17 cellular contexts compared by ENCODE assay signal in the genomic region with DNA sequence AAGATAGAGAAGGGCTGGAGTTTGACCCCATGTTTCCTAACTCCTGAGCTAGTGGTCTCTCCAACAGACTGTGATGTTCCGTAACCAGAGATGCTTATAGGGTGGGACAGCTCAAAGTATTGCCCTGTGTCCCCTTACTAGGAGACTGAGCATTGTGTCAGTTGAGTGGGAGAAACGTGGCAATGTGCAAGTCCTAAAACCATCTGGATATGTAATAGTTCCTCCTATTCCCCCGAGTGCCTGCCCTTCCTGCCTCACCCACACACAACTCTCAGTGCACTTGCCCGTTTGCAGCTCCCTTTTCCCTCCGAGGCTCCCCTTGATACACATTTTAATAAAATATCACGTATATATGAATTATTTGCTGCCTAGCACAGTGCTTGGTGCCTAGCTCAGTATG. TPM values are rescaled to one million over a fixed set of nuclear protein-coding genes. Genes with fewer than 3 reads are reported as not detected.
DNase-seq lines count a peak whose midpoint lies in the region; ATAC-seq and TF ChIP-seq lines count a peak whose summit lies in the region.
"Had no signal": no experiment of that assay in that cellular context is flagged by ENCODE, and none has a peak within 500 bp of the region (broad histone marks: within the 10 kb centered on the region; RNA-seq: fewer than 3 reads in every experiment).

No MANE protein-coding gene starts in this region.

- no peak for ATAC-seq in stimulated activated naive CD8-positive, alpha-beta T cell treated with anti-CD3 and anti-CD28 coated beads, Interleukin-15, Interleukin-2, amounts not matched to agents 100 U/mL and 50 U/mL, for 24 hours
- ATAC-seq in GM21423 (IDR thresholded peaks at IDR 0.05; ENCODE audit: unreplicated experiment): no peak

- DNase-seq in T-helper 1 cell: no peak
- no peak for DNase-seq in stimulated activated naive CD8-positive, alpha-beta T cell treated with anti-CD3 and anti-CD28 coated beads, Interleukin-15, Interleukin-2, amounts not matched to agents 100 U/mL and 50 U/mL, for 24 hours
- DNase-seq in type B pancreatic cell (ENCODE audit: extremely low spot score, unreplicated experiment): no peak
- no peak for DNase-seq in HCEC 1CT
- DNase-seq: activated gamma-delta T cell treated with Interleukin-2 at 50 U/mL for 16 hours, brain microvascular endothelial cell, C1 segment of cervical spinal cord, DMS153, foreskin melanocyte, GF-D8, nucleus accumbens, retina, thyroid gland had no signal

- TF ChIP-seq CTCF in brain (conservative IDR thresholded peaks at IDR 0.05) (no peak), type B pancreatic cell (conservative IDR thresholded peaks at IDR 0.05) (no peak)

- no peaks in the 10 kb centered on the region for H3K27me3 Mint-ChIP-seq in T-helper 1 cell treated with Interleukin-12 subunit alpha and Interleukin-12 subunit beta and Interleukin-4 antibody, amounts not matched to agents 30 μg/mL and 1 μg/mL, for 36 hours (ENCODE audit: low read depth)
- H3K27me3 Mint-ChIP-seq in stimulated activated naive CD8-positive, alpha-beta T cell treated with anti-CD3 and anti-CD28 coated beads, Interleukin-15, Interleukin-2, amounts not matched to agents 100 ng/mL and 50 ng/mL, for 24 hours: no peaks in the 10 kb centered on the region
- peaks cover 7% of the 10 kb centered on the region for H3K27me3 Mint-ChIP-seq in brain
- H3K27me3 Mint-ChIP-seq in type B pancreatic cell: no peaks in the 10 kb centered on the region

- peaks cover 58% of the 10 kb centered on the region for H3K4me1 Mint-ChIP-seq in T-helper 1 cell treated with Interleukin-12 subunit alpha and Interleukin-12 subunit beta and Interleukin-4 antibody, amounts not matched to agents 30 μg/mL and 1 μg/mL, for 36 hours (ENCODE audit: low read depth)
- H3K4me1 Mint-ChIP-seq in stimulated activated naive CD8-positive, alpha-beta T cell treated with anti-CD3 and anti-CD28 coated beads, Interleukin-15, Interleukin-2, amounts not matched to agents 100 ng/mL and 50 ng/mL, for 24 hours (ENCODE audit: low read depth): peaks cover 59% of the 10 kb centered on the region
- peaks cover 36% of the 10 kb centered on the region for H3K4me1 Mint-ChIP-seq in brain
- peaks cover 30% of the 10 kb centered on the region for H3K4me1 Mint-ChIP-seq in type B pancreatic cell (ENCODE audit: unreplicated experiment)

- H3K27ac Mint-ChIP-seq in T-helper 1 cell treated with Interleukin-12 subunit alpha and Interleukin-12 subunit beta and Interleukin-4 antibody, amounts not matched to agents 30 μg/mL and 1 μg/mL, for 36 hours: peak overlapping the region; percentile 91
- peak overlapping the region; percentile 95 for H3K27ac Mint-ChIP-seq in stimulated activated naive CD8-positive, alpha-beta T cell treated with anti-CD3 and anti-CD28 coated beads, Interleukin-15, Interleukin-2, amounts not matched to agents 100 ng/mL and 50 ng/mL, for 24 hours
- H3K27ac Mint-ChIP-seq in brain (peak overlapping the region in 3 of 5 experiments; percentile 7 to 43 (median 22)), type B pancreatic cell (peak overlapping the region; percentile 30)

- H3K36me3 Mint-ChIP-seq in T-helper 1 cell treated with Interleukin-12 subunit alpha and Interleukin-12 subunit beta and Interleukin-4 antibody, amounts not matched to agents 30 μg/mL and 1 μg/mL, for 36 hours (ENCODE audit: low read depth): peaks cover 26% of the 10 kb centered on the region
- peaks cover 38% of the 10 kb centered on the region for H3K36me3 Mint-ChIP-seq in stimulated activated naive CD8-positive, alpha-beta T cell treated with anti-CD3 and anti-CD28 coated beads, Interleukin-15, Interleukin-2, amounts not matched to agents 100 ng/mL and 50 ng/mL, for 24 hours (ENCODE audit: low read depth)
- H3K36me3 Mint-ChIP-seq in brain (peaks cover 19% of the 10 kb centered on the region), type B pancreatic cell (peaks cover 10% of the 10 kb centered on the region)

- no peaks in the 10 kb centered on the region for H3K9me3 Mint-ChIP-seq in T-helper 1 cell treated with Interleukin-12 subunit alpha and Interleukin-12 subunit beta and Interleukin-4 antibody, amounts not matched to agents 30 μg/mL and 1 μg/mL, for 36 hours
- no peaks in the 10 kb centered on the region for H3K9me3 Mint-ChIP-seq in stimulated activated naive CD8-positive, alpha-beta T cell treated with anti-CD3 and anti-CD28 coated beads, Interleukin-15, Interleukin-2, amounts not matched to agents 100 ng/mL and 50 ng/mL, for 24 hours
- no peaks in the 10 kb centered on the region for H3K9me3 Mint-ChIP-seq in brain
- H3K9me3 Mint-ChIP-seq in type B pancreatic cell: no peaks in the 10 kb centered on the region

- peak overlapping the region; percentile 99 for H3K4me3 Mint-ChIP-seq in T-helper 1 cell treated with Interleukin-12 subunit alpha and Interleukin-12 subunit beta and Interleukin-4 antibody, amounts not matched to agents 30 μg/mL and 1 μg/mL, for 36 hours
- H3K4me3 Mint-ChIP-seq in stimulated activated naive CD8-positive, alpha-beta T cell treated with anti-CD3 and anti-CD28 coated beads, Interleukin-15, Interleukin-2, amounts not matched to agents 100 ng/mL and 50 ng/mL, for 24 hours: peak overlapping the region; percentile 87
- H3K4me3 Mint-ChIP-seq in brain (no peak overlapping the region), type B pancreatic cell (no peak overlapping the region)

RNA-seq across cellular contexts. Expression of gene PIGV, which starts 3.4 kb away (rescaled TPM):
- polyA plus RNA-seq in brain (ENCODE audit: insufficient read depth, low read depth, low replicate concordance): 11.9 TPM
- 13.3 and 15.3 TPM in 2 replicates for total RNA-seq in type B pancreatic cell (ENCODE audit: low replicate concordance)

RNA-seq across cellular contexts. Expression of gene ZDHHC18, which starts 35.4 kb away (rescaled TPM):
- polyA plus RNA-seq in brain (ENCODE audit: insufficient read depth, low read depth, low replicate concordance): 30.7 TPM
- 29.7 and 40.7 TPM in 2 replicates for total RNA-seq in type B pancreatic cell (ENCODE audit: low replicate concordance)

Comparison
In these comparisons a context has a peak if more than half of its experiments do, and no peak if none do; other contexts are left out.
1. H3K27ac Mint-ChIP-seq: peak in every context shown above with its lines; median percentile 95 in stimulated activated naive CD8-positive, alpha-beta T cell treated with anti-CD3 and anti-CD28 coated beads, Interleukin-15, Interleukin-2, amounts not matched to agents 100 ng/mL and 50 ng/mL, for 24 hours; 91 in T-helper 1 cell treated with Interleukin-12 subunit alpha and Interleukin-12 subunit beta and Interleukin-4 antibody, amounts not matched to agents 30 μg/mL and 1 μg/mL, for 36 hours; 30 in type B pancreatic cell; 22 in brain.
2. H3K4me3 Mint-ChIP-seq: peak in T-helper 1 cell treated with Interleukin-12 subunit alpha and Interleukin-12 subunit beta and Interleukin-4 antibody, amounts not matched to agents 30 μg/mL and 1 μg/mL, for 36 hours (single experiment) and stimulated activated naive CD8-positive, alpha-beta T cell treated with anti-CD3 and anti-CD28 coated beads, Interleukin-15, Interleukin-2, amounts not matched to agents 100 ng/mL and 50 ng/mL, for 24 hours (single experiment); none in brain (0 of 5) and type B pancreatic cell (single experiment).